In the genomic region with DNA sequence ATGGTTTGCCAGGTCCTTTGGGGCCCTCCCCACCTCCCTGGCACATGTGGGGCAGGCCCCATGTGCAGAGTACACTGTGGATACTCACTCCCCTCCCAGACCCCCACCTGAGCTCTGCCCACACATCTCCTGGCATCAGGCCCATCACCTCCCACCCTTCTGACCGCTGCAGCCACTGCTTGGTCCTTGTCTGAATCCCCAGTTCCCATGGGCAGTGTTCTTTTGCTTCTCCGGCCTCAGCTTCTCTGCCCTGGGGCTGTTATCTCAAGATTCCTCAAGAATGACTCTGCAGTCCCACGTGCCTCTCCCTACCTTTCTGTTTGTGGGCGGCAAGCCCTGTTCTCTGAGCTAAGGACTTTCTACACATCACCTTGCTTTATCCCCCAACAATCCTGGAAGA, we compare ENCODE assay signal across 1 cellular context.
A peak's percentile ranks its signal among the peaks of the same experiment; 100 is the strongest.
TF ChIP-seq lines count a peak whose summit lies in the region.

No MANE protein-coding gene starts in this region.

TF ChIP-seq in HEK293, 187 proteins besides CTCF, POLR2A, EP300 and RAD21 (continued from another document and continues in another):
- no peak for TF ChIP-seq TSHZ1 (tag by site-specific recombination; IDR thresholded peaks at IDR 0.05; ENCODE audit: borderline replicate concordance)
- no peak for TF ChIP-seq ZNF48 (tag by site-specific recombination; IDR thresholded peaks at IDR 0.05)
- no peak for TF ChIP-seq ZNF211 (tag by site-specific recombination; IDR thresholded peaks at IDR 0.05; ENCODE audit: low read depth)
- no peak for TF ChIP-seq ZNF530 (tag by site-specific recombination; IDR thresholded peaks at IDR 0.05; ENCODE audit: low read depth)
- no peak for TF ChIP-seq ZNF792 (tag by site-specific recombination; IDR thresholded peaks at IDR 0.05)
- no peak for TF ChIP-seq FEZF1 (tag by site-specific recombination; IDR thresholded peaks at IDR 0.05)
- TF ChIP-seq ZNF560 (tag by site-specific recombination; IDR thresholded peaks at IDR 0.05; ENCODE audit: borderline replicate concordance) = no peak
- no peak for TF ChIP-seq ZNF221 (tag by site-specific recombination; IDR thresholded peaks at IDR 0.05; ENCODE audit: borderline replicate concordance)
- TF ChIP-seq, protein P1, sequence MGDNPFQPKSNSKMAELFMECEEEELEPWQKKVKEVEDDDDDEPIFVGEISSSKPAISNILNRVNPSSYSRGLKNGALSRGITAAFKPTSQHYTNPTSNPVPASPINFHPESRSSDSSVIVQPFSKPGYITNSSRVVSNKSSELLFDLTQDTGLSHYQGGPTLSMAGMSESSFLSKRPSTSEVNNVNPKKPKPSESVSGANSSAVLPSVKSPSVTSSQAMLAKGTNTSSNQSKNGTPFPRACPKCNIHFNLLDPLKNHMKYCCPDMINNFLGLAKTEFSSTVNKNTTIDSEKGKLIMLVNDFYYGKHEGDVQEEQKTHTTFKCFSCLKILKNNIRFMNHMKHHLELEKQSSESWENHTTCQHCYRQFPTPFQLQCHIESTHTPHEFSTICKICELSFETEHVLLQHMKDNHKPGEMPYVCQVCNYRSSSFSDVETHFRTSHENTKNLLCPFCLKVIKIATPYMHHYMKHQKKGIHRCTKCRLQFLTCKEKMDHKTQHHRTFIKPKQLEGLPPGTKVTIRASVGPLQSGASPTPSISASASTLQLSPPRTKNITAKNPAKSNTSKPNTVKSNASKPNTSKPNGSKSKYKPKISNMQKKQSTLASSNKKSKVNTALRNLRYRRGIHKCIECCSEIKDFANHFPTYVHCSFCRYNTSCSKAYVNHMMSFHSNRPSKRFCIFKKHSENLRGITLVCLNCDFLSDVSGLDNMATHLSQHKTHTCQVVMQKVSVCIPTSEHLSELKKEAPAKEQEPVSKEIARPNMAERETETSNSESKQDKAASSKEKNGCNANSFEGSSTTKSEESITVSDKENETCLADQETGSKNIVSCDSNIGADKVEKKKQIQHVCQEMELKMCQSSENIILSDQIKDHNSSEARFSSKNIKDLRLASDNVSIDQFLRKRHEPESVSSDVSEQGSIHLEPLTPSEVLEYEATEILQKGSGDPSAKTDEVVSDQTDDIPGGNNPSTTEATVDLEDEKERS (tag by site-specific recombination; IDR thresholded peaks at IDR 0.05) = no peak
- TF ChIP-seq, protein P2, sequence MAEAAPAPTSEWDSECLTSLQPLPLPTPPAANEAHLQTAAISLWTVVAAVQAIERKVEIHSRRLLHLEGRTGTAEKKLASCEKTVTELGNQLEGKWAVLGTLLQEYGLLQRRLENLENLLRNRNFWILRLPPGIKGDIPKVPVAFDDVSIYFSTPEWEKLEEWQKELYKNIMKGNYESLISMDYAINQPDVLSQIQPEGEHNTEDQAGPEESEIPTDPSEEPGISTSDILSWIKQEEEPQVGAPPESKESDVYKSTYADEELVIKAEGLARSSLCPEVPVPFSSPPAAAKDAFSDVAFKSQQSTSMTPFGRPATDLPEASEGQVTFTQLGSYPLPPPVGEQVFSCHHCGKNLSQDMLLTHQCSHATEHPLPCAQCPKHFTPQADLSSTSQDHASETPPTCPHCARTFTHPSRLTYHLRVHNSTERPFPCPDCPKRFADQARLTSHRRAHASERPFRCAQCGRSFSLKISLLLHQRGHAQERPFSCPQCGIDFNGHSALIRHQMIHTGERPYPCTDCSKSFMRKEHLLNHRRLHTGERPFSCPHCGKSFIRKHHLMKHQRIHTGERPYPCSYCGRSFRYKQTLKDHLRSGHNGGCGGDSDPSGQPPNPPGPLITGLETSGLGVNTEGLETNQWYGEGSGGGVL (tag by site-specific recombination; IDR thresholded peaks at IDR 0.05) = peak; percentile 87
- no peak for TF ChIP-seq ZNF175 (tag by site-specific recombination; IDR thresholded peaks at IDR 0.05)
- no peak for TF ChIP-seq ZNF571 (tag by site-specific recombination; IDR thresholded peaks at IDR 0.05)
- TF ChIP-seq ZNF837 (tag by site-specific recombination; IDR thresholded peaks at IDR 0.05) = no peak
- TF ChIP-seq ZFP41 (tag by site-specific recombination; IDR thresholded peaks at IDR 0.05; ENCODE audit: borderline replicate concordance) = no peak
- TF ChIP-seq EGR2 (tag by site-specific recombination; IDR thresholded peaks at IDR 0.05; ENCODE audit: low read depth) = peak; percentile 89
- TF ChIP-seq ZNF776 (tag by site-specific recombination; IDR thresholded peaks at IDR 0.05; ENCODE audit: borderline replicate concordance) = no peak
- TF ChIP-seq KLF7 (tag by site-specific recombination; IDR thresholded peaks at IDR 0.05; ENCODE audit: borderline replicate concordance) = no peak
- no peak for TF ChIP-seq ZNF768 (tag by site-specific recombination; IDR thresholded peaks at IDR 0.05)
- no peak for TF ChIP-seq ZNF626 (tag by site-specific recombination; IDR thresholded peaks at IDR 0.05)
- TF ChIP-seq GLI4 (tag by site-specific recombination; IDR thresholded peaks at IDR 0.05) = no peak
- no peak for TF ChIP-seq REPIN1 (tag by site-specific recombination; IDR thresholded peaks at IDR 0.05; ENCODE audit: low read depth)
- TF ChIP-seq ZNF785 (tag by site-specific recombination; IDR thresholded peaks at IDR 0.05) = no peak
- no peak for TF ChIP-seq ZNF184 (tag by site-specific recombination; IDR thresholded peaks at IDR 0.05)
- TF ChIP-seq SCRT2 (tag by site-specific recombination; IDR thresholded peaks at IDR 0.05) = no peak
- no peak for TF ChIP-seq ZNF404 (tag by site-specific recombination; IDR thresholded peaks at IDR 0.05)
- TF ChIP-seq ZBTB7A (tag by site-specific recombination; IDR thresholded peaks at IDR 0.05; ENCODE audit: low read depth) = no peak
- no peak for TF ChIP-seq PRDM6 (tag by site-specific recombination; IDR thresholded peaks at IDR 0.05)
- no peak for TF ChIP-seq YY1 (tag by site-specific recombination; IDR thresholded peaks at IDR 0.05)
- no peak for TF ChIP-seq ZNF10 (tag by site-specific recombination; IDR thresholded peaks at IDR 0.05)
- peak; percentile 97 for TF ChIP-seq ZFHX2 (tag by site-specific recombination; conservative IDR thresholded peaks at IDR 0.05)
- TF ChIP-seq ZBTB1 (tag by site-specific recombination; IDR thresholded peaks at IDR 0.05) = no peak
- no peak for TF ChIP-seq PATZ1 (tag by site-specific recombination; IDR thresholded peaks at IDR 0.05)
- TF ChIP-seq ZNF621 (tag by site-specific recombination; IDR thresholded peaks at IDR 0.05) = no peak
- TF ChIP-seq ZBTB44 (tag by site-specific recombination; IDR thresholded peaks at IDR 0.05) = no peak
- no peak for TF ChIP-seq ZEB2 (tag by site-specific recombination; IDR thresholded peaks at IDR 0.05)
- TF ChIP-seq, protein P3, sequence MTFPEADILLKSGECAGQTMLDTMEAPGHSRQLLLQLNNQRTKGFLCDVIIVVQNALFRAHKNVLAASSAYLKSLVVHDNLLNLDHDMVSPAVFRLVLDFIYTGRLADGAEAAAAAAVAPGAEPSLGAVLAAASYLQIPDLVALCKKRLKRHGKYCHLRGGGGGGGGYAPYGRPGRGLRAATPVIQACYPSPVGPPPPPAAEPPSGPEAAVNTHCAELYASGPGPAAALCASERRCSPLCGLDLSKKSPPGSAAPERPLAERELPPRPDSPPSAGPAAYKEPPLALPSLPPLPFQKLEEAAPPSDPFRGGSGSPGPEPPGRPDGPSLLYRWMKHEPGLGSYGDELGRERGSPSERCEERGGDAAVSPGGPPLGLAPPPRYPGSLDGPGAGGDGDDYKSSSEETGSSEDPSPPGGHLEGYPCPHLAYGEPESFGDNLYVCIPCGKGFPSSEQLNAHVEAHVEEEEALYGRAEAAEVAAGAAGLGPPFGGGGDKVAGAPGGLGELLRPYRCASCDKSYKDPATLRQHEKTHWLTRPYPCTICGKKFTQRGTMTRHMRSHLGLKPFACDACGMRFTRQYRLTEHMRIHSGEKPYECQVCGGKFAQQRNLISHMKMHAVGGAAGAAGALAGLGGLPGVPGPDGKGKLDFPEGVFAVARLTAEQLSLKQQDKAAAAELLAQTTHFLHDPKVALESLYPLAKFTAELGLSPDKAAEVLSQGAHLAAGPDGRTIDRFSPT (tag by site-specific recombination; IDR thresholded peaks at IDR 0.05) = 0 out of 2 replicates have a peak, but pooled peaks have one; percentile 56
- TF ChIP-seq, protein P4, sequence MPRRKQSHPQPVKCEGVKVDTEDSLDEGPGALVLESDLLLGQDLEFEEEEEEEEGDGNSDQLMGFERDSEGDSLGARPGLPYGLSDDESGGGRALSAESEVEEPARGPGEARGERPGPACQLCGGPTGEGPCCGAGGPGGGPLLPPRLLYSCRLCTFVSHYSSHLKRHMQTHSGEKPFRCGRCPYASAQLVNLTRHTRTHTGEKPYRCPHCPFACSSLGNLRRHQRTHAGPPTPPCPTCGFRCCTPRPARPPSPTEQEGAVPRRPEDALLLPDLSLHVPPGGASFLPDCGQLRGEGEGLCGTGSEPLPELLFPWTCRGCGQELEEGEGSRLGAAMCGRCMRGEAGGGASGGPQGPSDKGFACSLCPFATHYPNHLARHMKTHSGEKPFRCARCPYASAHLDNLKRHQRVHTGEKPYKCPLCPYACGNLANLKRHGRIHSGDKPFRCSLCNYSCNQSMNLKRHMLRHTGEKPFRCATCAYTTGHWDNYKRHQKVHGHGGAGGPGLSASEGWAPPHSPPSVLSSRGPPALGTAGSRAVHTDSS (tag by site-specific recombination; IDR thresholded peaks at IDR 0.05) = no peak
- TF ChIP-seq KLF8 (tag by site-specific recombination; IDR thresholded peaks at IDR 0.05) = no peak
- no peak for TF ChIP-seq ZNF555 (tag by site-specific recombination; conservative IDR thresholded peaks at IDR 0.05)
